ENCODE assay signal across 20 cellular contexts in genomic region chr2:160356485-160356884, GRCh38.
DNase-seq lines count a peak whose midpoint lies in the region; TF ChIP-seq lines count a peak whose summit lies in the region.
"Had no signal": no experiment of that assay in that cellular context is flagged by ENCODE, and none has a peak within 500 bp of the region (broad histone marks: within the 10 kb centered on the region; RNA-seq: fewer than 3 reads in every experiment).

No MANE protein-coding gene starts in this region.

- no peaks in the 10 kb centered on the region for H3K27me3 ChIP-seq in stomach
- H3K27me3 ChIP-seq: SJSA1 had no signal

- no peaks in the 10 kb centered on the region for H3K27me3 Mint-ChIP-seq in activated naive CD8-positive, alpha-beta T cell
- no peaks in the 10 kb centered on the region for H3K27me3 Mint-ChIP-seq in activated naive CD8-positive, alpha-beta T cell treated with anti-CD3 and anti-CD28 coated beads for 36 hours
- peaks cover 0 to 2% (median 0%) of the 10 kb centered on the region in 3 donors for H3K27me3 Mint-ChIP-seq in immature natural killer cell (ENCODE audit: low read depth in 3 of 3)
- H3K27me3 Mint-ChIP-seq: CD4-positive, CD25-positive, alpha-beta regulatory T cell had no signal

- DNase-seq in activated naive CD8-positive, alpha-beta T cell treated with anti-CD3 and anti-CD28 coated beads for 36 hours: no peak
- DNase-seq in NB4 (ENCODE audit: low read depth): peak; percentile 34
- no peak for DNase-seq in immature natural killer cell
- DNase-seq in pons (ENCODE audit: low spot score): no peak
- no peak for DNase-seq in stomach
- DNase-seq in T-helper 9 cell: no peak
- DNase-seq: ACHN; CD4-positive, CD25-positive, alpha-beta regulatory T cell; DMS79; MV-4-11; NCI-H1436; NCI-H2029; NCI-H2171; NCI-H446 treated with DMSO at 0.1 percent for 48 hours; OCI-M1; RPMI8226 had no signal

- TF ChIP-seq EP300 in stomach (IDR thresholded peaks at IDR 0.05): no peak

- H3K36me3 ChIP-seq in stomach: no peaks in the 10 kb centered on the region

- peaks cover 21% of the 10 kb centered on the region for H3K36me3 Mint-ChIP-seq in activated naive CD8-positive, alpha-beta T cell
- H3K36me3 Mint-ChIP-seq in activated naive CD8-positive, alpha-beta T cell treated with anti-CD3 and anti-CD28 coated beads for 36 hours: peaks cover 31% of the 10 kb centered on the region
- no peaks in the 10 kb centered on the region for H3K36me3 Mint-ChIP-seq in immature natural killer cell

- H3K4me3 ChIP-seq in NB4 (ENCODE audit: low read depth, low read length): no peak overlapping the region
- H3K4me3 ChIP-seq in stomach: no peak overlapping the region
- H3K4me3 ChIP-seq: GM23338, K562, SJSA1 had no signal

- intact Hi-C loops in stomach (cut with DNase I; ENCODE audit: low total_unique reads): no loop called here

- H3K4me1 ChIP-seq in stomach: peaks cover 16 to 71% (median 41%) of the 10 kb centered on the region in 4 donors

- H3K27ac Mint-ChIP-seq in activated naive CD8-positive, alpha-beta T cell: peak overlapping the region; percentile 64
- no peak overlapping the region for H3K27ac Mint-ChIP-seq in activated naive CD8-positive, alpha-beta T cell treated with anti-CD3 and anti-CD28 coated beads for 36 hours
- peak overlapping the region; percentile 0 to 81 (median 18) for H3K27ac Mint-ChIP-seq in immature natural killer cell
- H3K27ac Mint-ChIP-seq: GM23338 had no signal

- no peaks in the 10 kb centered on the region for H3K9me3 Mint-ChIP-seq in activated naive CD8-positive, alpha-beta T cell (ENCODE audit: low read depth)
- peaks cover 6% of the 10 kb centered on the region for H3K9me3 Mint-ChIP-seq in activated naive CD8-positive, alpha-beta T cell treated with anti-CD3 and anti-CD28 coated beads for 36 hours
- H3K9me3 Mint-ChIP-seq in immature natural killer cell: no peaks in the 10 kb centered on the region
- H3K9me3 Mint-ChIP-seq: CD4-positive, CD25-positive, alpha-beta regulatory T cell; GM23338 had no signal

- H3K27ac ChIP-seq in stomach: no peak overlapping the region
- H3K27ac ChIP-seq: SJSA1 had no signal

- TF ChIP-seq POLR2A in NB4 (IDR thresholded peaks at IDR 0.05; ENCODE audit: extremely low read depth, insufficient read length) (no peak), stomach (IDR thresholded peaks at IDR 0.05) (no peak)

- 78 to 87% (median 85%) methylated on average over 1 of the region's 1 CpG for WGBS in stomach, 5 donors

- no peak for TF ChIP-seq CTCF in NB4 (IDR thresholded peaks at IDR 0.05; ENCODE audit: low read depth, low read length)
- no peak for TF ChIP-seq CTCF in stomach (IDR thresholded peaks at IDR 0.05)

- H3K4me3 Mint-ChIP-seq in activated naive CD8-positive, alpha-beta T cell: no peak overlapping the region
- no peak overlapping the region for H3K4me3 Mint-ChIP-seq in activated naive CD8-positive, alpha-beta T cell treated with anti-CD3 and anti-CD28 coated beads for 36 hours
- H3K4me3 Mint-ChIP-seq in immature natural killer cell: no peak overlapping the region
- H3K4me3 Mint-ChIP-seq: CD4-positive, CD25-positive, alpha-beta regulatory T cell; GM23338 had no signal

- peaks cover 68% of the 10 kb centered on the region for H3K4me1 Mint-ChIP-seq in activated naive CD8-positive, alpha-beta T cell (ENCODE audit: low read depth)
- peaks cover 63% of the 10 kb centered on the region for H3K4me1 Mint-ChIP-seq in activated naive CD8-positive, alpha-beta T cell treated with anti-CD3 and anti-CD28 coated beads for 36 hours
- peaks cover 75 to 99% of the 10 kb centered on the region in 2 donors for H3K4me1 Mint-ChIP-seq in immature natural killer cell

- H3K9me3 ChIP-seq in stomach: no peaks in the 10 kb centered on the region
- H3K9me3 ChIP-seq: SJSA1 had no signal
